Comparison of ENCODE assay signal across 14 cellular contexts in the genomic region with DNA sequence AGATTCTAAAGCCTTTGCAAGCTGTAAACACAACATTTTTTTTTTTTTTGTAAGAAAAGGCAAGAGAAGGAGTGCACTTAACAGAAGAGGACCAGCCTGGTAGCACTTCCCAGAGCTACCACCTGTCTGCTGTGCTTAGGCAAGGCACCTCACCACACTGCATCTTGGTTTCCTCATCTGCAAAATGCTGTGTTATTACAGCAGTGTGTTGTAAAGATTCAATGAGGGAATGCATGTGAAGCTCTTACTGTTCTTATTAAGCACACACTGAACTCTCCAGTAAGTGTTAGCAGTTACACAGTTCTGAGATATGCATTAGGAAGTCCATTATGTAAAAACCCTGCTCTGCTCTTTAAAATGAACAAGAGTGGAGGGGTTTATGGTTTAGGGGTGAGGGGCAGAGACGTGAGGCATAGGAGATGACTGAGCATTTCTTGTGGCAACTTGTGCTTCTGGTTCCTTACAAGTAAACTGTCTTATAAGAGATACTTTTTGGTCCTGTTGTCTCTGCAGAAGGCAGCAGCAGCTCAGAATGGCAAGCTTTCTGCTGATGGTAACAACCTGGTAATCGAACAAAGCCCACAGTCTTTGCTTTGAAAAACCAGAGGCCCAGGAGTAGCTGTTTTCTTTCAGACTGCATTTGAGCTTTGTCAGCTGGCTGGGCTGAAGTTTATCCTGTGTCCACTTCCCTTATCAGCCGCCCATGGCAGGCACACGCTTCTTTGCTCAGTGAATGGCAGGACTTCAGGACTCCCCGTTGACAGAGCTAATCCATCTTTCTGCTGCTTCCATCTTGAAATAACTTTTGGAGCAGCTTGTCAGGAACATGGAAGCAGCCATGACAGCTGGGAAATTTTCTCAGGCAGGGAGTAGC.
A peak's percentile ranks its signal among the peaks of the same experiment; 100 is the strongest.
DNase-seq lines count a peak whose midpoint lies in the region; ATAC-seq, FAIRE-seq and TF ChIP-seq lines count a peak whose summit lies in the region.
"Had no signal": no experiment of that assay in that cellular context is flagged by ENCODE, and none has a peak within 500 bp of the region (broad histone marks: within the 10 kb centered on the region; RNA-seq: fewer than 3 reads in every experiment).

No MANE protein-coding gene starts in this region.

- no peaks in the 10 kb centered on the region for H3K27me3 ChIP-seq in PC-3 (ENCODE audit: low read length)
- no peaks in the 10 kb centered on the region for H3K27me3 ChIP-seq in endothelial cell of umbilical vein (ENCODE audit: control insufficient read depth in 2 of 2, insufficient read depth in 2 of 2, low read length in 2 of 2)
- H3K27me3 ChIP-seq in left lung = no peaks in the 10 kb centered on the region
- H3K27me3 ChIP-seq in testis = no peaks in the 10 kb centered on the region
- H3K27me3 ChIP-seq in CD8-positive, alpha-beta T cell (ENCODE audit: insufficient read depth, low read length) = no peaks in the 10 kb centered on the region
- H3K27me3 ChIP-seq: upper lobe of left lung had no signal

- intact Hi-C loops in PC-3 (cut with micrococcal nuclease) (no loop called here), endothelial cell of umbilical vein (cut with micrococcal nuclease) (loop anchor here (5.0 to 10.0 kb wide), 2 partner anchors 382 to 564 kb away; no protein-coding TSS in a partner anchor), left lung (cut with DNase I) (no loop called here), testis (cut with DNase I; ENCODE audit: low total_unique reads) (no loop called here)
- intact Hi-C loops in CD8-positive, alpha-beta T cell (cut with DNase I, micrococcal nuclease) = no loop called here
- intact Hi-C loops in activated T-helper 2 cell treated with anti-CD3 and anti-CD28 coated beads, Interferon-gamma antibody, Interleukin-2, Interleukin-4, amounts not matched to agents 10 μg/mL and 5 μg/mL and 100 μg/mL, durations not matched to agents 14 hours and 24 hours and 36 hours (cut with micrococcal nuclease) = no loop called here

- H3K4me1 ChIP-seq in PC-3 (ENCODE audit: insufficient read depth, low read length) = peaks cover 27% of the 10 kb centered on the region
- H3K4me1 ChIP-seq in endothelial cell of umbilical vein (ENCODE audit: control insufficient read depth, extremely low read depth, insufficient read depth, low read length) = peaks cover 27% of the 10 kb centered on the region
- H3K4me1 ChIP-seq in left lung = peaks cover 0 to 6% of the 10 kb centered on the region in 2 donors
- peaks cover 11% of the 10 kb centered on the region for H3K4me1 ChIP-seq in testis
- no peaks in the 10 kb centered on the region for H3K4me1 ChIP-seq in CD8-positive, alpha-beta T cell (ENCODE audit: insufficient read depth, low read length)

- no peaks in the 10 kb centered on the region for H3K9me1 ChIP-seq in endothelial cell of umbilical vein (replicated peaks; ENCODE audit: control insufficient read depth, extremely low read depth, insufficient read depth, low read length)

- no TSS peak for BruUV-seq in PC-3 (replicated peaks; lab: Mats Ljungman, UMichigan)
- BruUV-seq in endothelial cell of umbilical vein (replicated peaks; lab: Mats Ljungman, UMichigan) = no TSS peak

- peak; percentile 53 for FAIRE-seq in endothelial cell of umbilical vein (lab: Jason Lieb, UNC)
- FAIRE-seq: endometrium, GM12878 had no signal

- H3K27ac ChIP-seq in PC-3 (ENCODE audit: low read length) = 0 out of 2 replicates have a peak overlapping the region, but pooled peaks have one; percentile 9
- no peak overlapping the region for H3K27ac ChIP-seq in endothelial cell of umbilical vein (ENCODE audit: insufficient read depth, low read depth, low read length)
- peak overlapping the region in 1 of 2 donors; percentile 18 for H3K27ac ChIP-seq in left lung
- peak overlapping the region in 1 of 2 donors; percentile 7 for H3K27ac ChIP-seq in testis
- no peak overlapping the region for H3K27ac ChIP-seq in CD8-positive, alpha-beta T cell (ENCODE audit: low read depth, low read length)

- no peaks in the 10 kb centered on the region for H3K9me3 Mint-ChIP-seq in CD8-positive, alpha-beta T cell
- H3K9me3 Mint-ChIP-seq in activated T-helper 2 cell treated with anti-CD3 and anti-CD28 coated beads, Interferon-gamma antibody, Interleukin-2, Interleukin-4, amounts not matched to agents 10 μg/mL and 5 μg/mL and 100 μg/mL, durations not matched to agents 14 hours and 24 hours and 36 hours = no peaks in the 10 kb centered on the region
- H3K9me3 Mint-ChIP-seq: activated CD8-positive, alpha-beta T cell treated with anti-CD3 and anti-CD28 coated beads for 36 hours had no signal

- no peaks in the 10 kb centered on the region for H3F3A ChIP-seq in PC-3 (ENCODE audit: low read length, unreplicated experiment)

- H3K79me2 ChIP-seq in PC-3 (ENCODE audit: low read length) (no peaks in the 10 kb centered on the region), endothelial cell of umbilical vein (ENCODE audit: control insufficient read depth, insufficient read depth, low read length) (no peaks in the 10 kb centered on the region)

- no peak for DNase-seq in PC-3
- DNase-seq in endothelial cell of umbilical vein (ENCODE audit: low read depth, low spot score) = peak; percentile 41
- no peak for DNase-seq in left lung
- DNase-seq in testis = peak; percentile 35
- DNase-seq in CD8-positive, alpha-beta T cell = no peak
- DNase-seq in HPDE6-E6E7 (ENCODE audit: extremely low spot score) = no peak
- no peak for DNase-seq in activated T-helper 2 cell treated with anti-CD3 and anti-CD28 coated beads, Interferon-gamma antibody, Interleukin-2, Interleukin-4, amounts not matched to agents 10 μg/mL and 5 μg/mL and 100 μg/mL, durations not matched to agents 14 hours and 24 hours and 36 hours (ENCODE audit: low spot score)
- DNase-seq: activated CD8-positive, alpha-beta T cell treated with anti-CD3 and anti-CD28 coated beads for 36 hours; DND-41; NCI-H2081 treated with DMSO at 0.1 percent for 48 hours; SHP77; upper lobe of left lung had no signal

- H3K4me3 Mint-ChIP-seq in CD8-positive, alpha-beta T cell = no peak overlapping the region
- H3K4me3 Mint-ChIP-seq in activated T-helper 2 cell treated with anti-CD3 and anti-CD28 coated beads, Interferon-gamma antibody, Interleukin-2, Interleukin-4, amounts not matched to agents 10 μg/mL and 5 μg/mL and 100 μg/mL, durations not matched to agents 14 hours and 24 hours and 36 hours (ENCODE audit: low read depth) = no peak overlapping the region
- H3K4me3 Mint-ChIP-seq: activated CD8-positive, alpha-beta T cell treated with anti-CD3 and anti-CD28 coated beads for 36 hours had no signal

- no peak overlapping the region for H2AFZ ChIP-seq in PC-3 (ENCODE audit: low read length)
- H2AFZ ChIP-seq in endothelial cell of umbilical vein (ENCODE audit: low read depth, low read length) = peak overlapping the region; percentile 18

- no peaks in the 10 kb centered on the region for H4K20me1 ChIP-seq in PC-3 (ENCODE audit: low read length)
- H4K20me1 ChIP-seq in endothelial cell of umbilical vein (replicated peaks; ENCODE audit: control insufficient read depth, extremely low read depth, insufficient read depth, low read length) = no peaks in the 10 kb centered on the region

- no peaks in the 10 kb centered on the region for H3K4me1 Mint-ChIP-seq in CD8-positive, alpha-beta T cell (ENCODE audit: low read depth)
- no peaks in the 10 kb centered on the region for H3K4me1 Mint-ChIP-seq in activated T-helper 2 cell treated with anti-CD3 and anti-CD28 coated beads, Interferon-gamma antibody, Interleukin-2, Interleukin-4, amounts not matched to agents 10 μg/mL and 5 μg/mL and 100 μg/mL, durations not matched to agents 14 hours and 24 hours and 36 hours (ENCODE audit: low read depth)

- dilution Hi-C loops in endothelial cell of umbilical vein (cut with MboI; ENCODE audit: extremely low pct_ligation_motif_present, low sequenced_read_pairs) = no loop called here

- H3K9me2 ChIP-seq in PC-3 (replicated peaks; ENCODE audit: low read length) = no peaks in the 10 kb centered on the region

- no peak for TF ChIP-seq CTCF in PC-3 (conservative IDR thresholded peaks at IDR 0.05; ENCODE audit: low read depth, low read length)
- no peak for TF ChIP-seq CTCF in endothelial cell of umbilical vein (IDR thresholded peaks at IDR 0.05; ENCODE audit: extremely low read depth in 1 of 2, insufficient read depth in 1 of 2, low read depth in 1 of 2, low read length in 2 of 2)
- TF ChIP-seq CTCF in left lung (IDR thresholded peaks at IDR 0.05) = no peak
- TF ChIP-seq CTCF in testis (IDR thresholded peaks at IDR 0.05) = no peak
- TF ChIP-seq CTCF in CD8-positive, alpha-beta T cell (IDR thresholded peaks at IDR 0.05) = no peak

- H3K27me3 Mint-ChIP-seq in CD8-positive, alpha-beta T cell (ENCODE audit: low read depth) = no peaks in the 10 kb centered on the region
- no peaks in the 10 kb centered on the region for H3K27me3 Mint-ChIP-seq in activated T-helper 2 cell treated with anti-CD3 and anti-CD28 coated beads, Interferon-gamma antibody, Interleukin-2, Interleukin-4, amounts not matched to agents 10 μg/mL and 5 μg/mL and 100 μg/mL, durations not matched to agents 14 hours and 24 hours and 36 hours (ENCODE audit: low read depth)
- H3K27me3 Mint-ChIP-seq: activated CD8-positive, alpha-beta T cell treated with anti-CD3 and anti-CD28 coated beads for 36 hours had no signal

- CTCF ChIA-PET in PC-3 (lab: Charles Lee) (no interaction called here), endothelial cell of umbilical vein (lab: Charles Lee) (interaction anchor here (1.0 to 2.5 kb wide), 6 partner anchors 10 to 563 kb away, joined by 4 to 9 read pairs (median 8); no protein-coding TSS in a partner anchor)
- CTCF ChIA-PET in CD8-positive, alpha-beta T cell (lab: Charles Lee) = no interaction called here

- H3K4me3 ChIP-seq in PC-3 (ENCODE audit: low read length) (no peak overlapping the region), endothelial cell of umbilical vein (replicated peaks in 1 of 3; ENCODE audit: insufficient read depth in 1 of 3, low read depth in 1 of 3, low read length in 3 of 3) (no peak overlapping the region), left lung (no peak overlapping the region), testis (no peak overlapping the region)
- H3K4me3 ChIP-seq in CD8-positive, alpha-beta T cell (ENCODE audit: low read depth, low read length) = no peak overlapping the region
- H3K4me3 ChIP-seq: GM12878, upper lobe of left lung had no signal

- H3K9me3 ChIP-seq in PC-3 (ENCODE audit: low read length) (no peaks in the 10 kb centered on the region), endothelial cell of umbilical vein (replicated peaks; ENCODE audit: control insufficient read depth, insufficient read depth, low read length) (no peaks in the 10 kb centered on the region), left lung (no peaks in the 10 kb centered on the region), testis (no peaks in the 10 kb centered on the region)
- H3K9me3 ChIP-seq in CD8-positive, alpha-beta T cell (ENCODE audit: low read length) = no peaks in the 10 kb centered on the region
- H3K9me3 ChIP-seq: upper lobe of left lung had no signal

- ATAC-seq in PC-3 (no peak), left lung (peak; percentile 61)
- ATAC-seq in CD8-positive, alpha-beta T cell = no peak
- ATAC-seq: activated CD8-positive, alpha-beta T cell treated with anti-CD3 and anti-CD28 coated beads for 36 hours; GM12878 had no signal

- H3K36me3 ChIP-seq in PC-3 (ENCODE audit: low read depth, low read length) = no peaks in the 10 kb centered on the region
- H3K36me3 ChIP-seq in endothelial cell of umbilical vein (ENCODE audit: control insufficient read depth in 2 of 2, extremely low read depth in 1 of 2, insufficient read depth in 2 of 2, low read length in 2 of 2) = no peaks in the 10 kb centered on the region
- H3K36me3 ChIP-seq in left lung = no peaks in the 10 kb centered on the region
- no peaks in the 10 kb centered on the region for H3K36me3 ChIP-seq in testis (ENCODE audit: low read depth, missing control alignments)
- H3K36me3 ChIP-seq in CD8-positive, alpha-beta T cell (ENCODE audit: insufficient read depth, low read length) = no peaks in the 10 kb centered on the region
- H3K36me3 ChIP-seq: upper lobe of left lung had no signal

- TF ChIP-seq POLR2A in endothelial cell of umbilical vein (IDR thresholded peaks at IDR 0.05; ENCODE audit: low read depth, low read length) (no peak), testis (IDR thresholded peaks at IDR 0.05) (no peak)

- H3K27ac Mint-ChIP-seq in CD8-positive, alpha-beta T cell = no peak overlapping the region
- no peak overlapping the region for H3K27ac Mint-ChIP-seq in activated T-helper 2 cell treated with anti-CD3 and anti-CD28 coated beads, Interferon-gamma antibody, Interleukin-2, Interleukin-4, amounts not matched to agents 10 μg/mL and 5 μg/mL and 100 μg/mL, durations not matched to agents 14 hours and 24 hours and 36 hours
- H3K27ac Mint-ChIP-seq: activated CD8-positive, alpha-beta T cell treated with anti-CD3 and anti-CD28 coated beads for 36 hours had no signal

- no peak overlapping the region for H3K9ac ChIP-seq in PC-3 (ENCODE audit: low read length)
- H3K9ac ChIP-seq in endothelial cell of umbilical vein (replicated peaks; ENCODE audit: extremely low read depth, insufficient read depth, low read length) = no peak overlapping the region

- 0 out of 2 replicates have a peak overlapping the region, but pooled peaks have one; percentile 1 for H3K4me2 ChIP-seq in PC-3 (ENCODE audit: low read length)
- H3K4me2 ChIP-seq in endothelial cell of umbilical vein (ENCODE audit: insufficient read depth, low read length) = no peak overlapping the region

- 41 to 42% methylated on average over 5 of the region's 5 CpGs for WGBS in testis, 2 donors

- POLR2A ChIA-PET in PC-3 (lab: Charles Lee; ENCODE audit: unreplicated experiment) = no interaction called here
- POLR2A ChIA-PET in endothelial cell of umbilical vein (lab: Charles Lee) = no interaction called here
- POLR2A ChIA-PET in CD8-positive, alpha-beta T cell (lab: Charles Lee) = no interaction called here

- H3K36me3 Mint-ChIP-seq in CD8-positive, alpha-beta T cell = no peaks in the 10 kb centered on the region
- H3K36me3 Mint-ChIP-seq in activated T-helper 2 cell treated with anti-CD3 and anti-CD28 coated beads, Interferon-gamma antibody, Interleukin-2, Interleukin-4, amounts not matched to agents 10 μg/mL and 5 μg/mL and 100 μg/mL, durations not matched to agents 14 hours and 24 hours and 36 hours (ENCODE audit: low read depth) = no peaks in the 10 kb centered on the region

Comparison
In these comparisons a context has a peak if more than half of its experiments do, and no peak if none do; other contexts are left out.
1. DNase-seq: peak in endothelial cell of umbilical vein (single experiment) and testis (single experiment); none in PC-3 (single experiment), left lung (0 of 2), CD8-positive, alpha-beta T cell (0 of 7), HPDE6-E6E7 (single experiment) and activated T-helper 2 cell treated with anti-CD3 and anti-CD28 coated beads, Interferon-gamma antibody, Interleukin-2, Interleukin-4, amounts not matched to agents 10 μg/mL and 5 μg/mL and 100 μg/mL, durations not matched to agents 14 hours and 24 hours and 36 hours (single experiment).